In the genomic region with DNA sequence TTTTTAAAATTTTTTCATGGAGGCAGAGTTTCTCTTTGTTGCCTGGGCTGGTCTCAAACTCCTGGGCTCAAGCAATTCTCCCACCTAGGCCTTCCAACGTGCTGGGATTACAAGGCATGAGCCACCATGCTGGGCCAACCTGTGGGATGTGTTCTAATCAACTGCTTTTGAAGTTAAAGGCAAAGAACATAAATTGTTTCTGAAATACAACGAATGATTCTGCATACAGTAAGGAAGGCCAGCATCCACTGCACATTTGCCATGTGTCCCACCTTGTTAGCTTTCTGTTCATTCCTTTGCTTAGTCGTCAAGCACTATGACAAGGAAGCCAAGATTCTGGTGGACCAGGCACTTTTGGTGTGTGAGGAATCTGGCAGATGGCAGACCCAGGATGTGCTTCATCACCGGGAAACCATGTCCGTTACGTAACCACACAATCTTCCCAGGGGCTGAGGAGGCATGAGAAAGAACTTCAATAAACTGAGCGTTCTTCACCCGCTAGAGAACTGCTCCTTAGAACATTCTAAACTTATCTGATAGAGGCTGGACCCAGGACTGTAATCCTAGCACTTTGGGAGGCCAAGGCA, we compare ENCODE assay signal across 1 cellular context.
A peak's percentile ranks its signal among the peaks of the same experiment; 100 is the strongest.
TF ChIP-seq lines count a peak whose summit lies in the region.

No MANE protein-coding gene starts in this region.

TF ChIP-seq in SK-N-SH, 30 proteins besides CTCF, POLR2A, EP300 and RAD21:
- TF ChIP-seq, protein P1, sequence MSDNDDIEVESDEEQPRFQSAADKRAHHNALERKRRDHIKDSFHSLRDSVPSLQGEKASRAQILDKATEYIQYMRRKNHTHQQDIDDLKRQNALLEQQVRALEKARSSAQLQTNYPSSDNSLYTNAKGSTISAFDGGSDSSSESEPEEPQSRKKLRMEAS (IDR thresholded peaks at IDR 0.05; ENCODE audit: low read depth), result peak; percentile 56; the same call in 1 of the 2 replicates
- TF ChIP-seq EZH2phosphoT487 (IDR thresholded peaks at IDR 0.05; ENCODE audit: borderline replicate concordance, low read depth) (no peak), FOXM1 (IDR thresholded peaks at IDR 0.05; ENCODE audit: low read depth) (0 out of 2 replicates have a peak, but pooled peaks have one; percentile 2), FOSL2 (IDR thresholded peaks at IDR 0.05; ENCODE audit: borderline replicate concordance, low read depth) (peak; percentile 54; the same call in 1 of the 2 replicates), NFIC (IDR thresholded peaks at IDR 0.05; ENCODE audit: borderline replicate concordance) (peak; percentile 32; the same call in 1 of the 2 replicates), FOXJ3 (CRISPR knock-in tag; IDR thresholded peaks at IDR 0.05) (no peak), JUND (IDR thresholded peaks at IDR 0.05) (peak; percentile 54), ELF1 (IDR thresholded peaks at IDR 0.05) (no peak), NRF1 (IDR thresholded peaks at IDR 0.05; ENCODE audit: low read depth, low read length) (no peak), TCF12 (IDR thresholded peaks at IDR 0.05) (peak; percentile 76)
- TF ChIP-seq, protein P2, sequence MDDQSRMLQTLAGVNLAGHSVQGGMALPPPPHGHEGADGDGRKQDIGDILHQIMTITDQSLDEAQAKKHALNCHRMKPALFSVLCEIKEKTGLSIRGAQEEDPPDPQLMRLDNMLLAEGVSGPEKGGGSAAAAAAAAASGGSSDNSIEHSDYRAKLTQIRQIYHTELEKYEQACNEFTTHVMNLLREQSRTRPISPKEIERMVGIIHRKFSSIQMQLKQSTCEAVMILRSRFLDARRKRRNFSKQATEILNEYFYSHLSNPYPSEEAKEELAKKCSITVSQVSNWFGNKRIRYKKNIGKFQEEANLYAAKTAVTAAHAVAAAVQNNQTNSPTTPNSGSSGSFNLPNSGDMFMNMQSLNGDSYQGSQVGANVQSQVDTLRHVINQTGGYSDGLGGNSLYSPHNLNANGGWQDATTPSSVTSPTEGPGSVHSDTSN (IDR thresholded peaks at IDR 0.05), result peak; percentile 38; the same call in 1 of the 2 replicates
- TF ChIP-seq, protein P3, sequence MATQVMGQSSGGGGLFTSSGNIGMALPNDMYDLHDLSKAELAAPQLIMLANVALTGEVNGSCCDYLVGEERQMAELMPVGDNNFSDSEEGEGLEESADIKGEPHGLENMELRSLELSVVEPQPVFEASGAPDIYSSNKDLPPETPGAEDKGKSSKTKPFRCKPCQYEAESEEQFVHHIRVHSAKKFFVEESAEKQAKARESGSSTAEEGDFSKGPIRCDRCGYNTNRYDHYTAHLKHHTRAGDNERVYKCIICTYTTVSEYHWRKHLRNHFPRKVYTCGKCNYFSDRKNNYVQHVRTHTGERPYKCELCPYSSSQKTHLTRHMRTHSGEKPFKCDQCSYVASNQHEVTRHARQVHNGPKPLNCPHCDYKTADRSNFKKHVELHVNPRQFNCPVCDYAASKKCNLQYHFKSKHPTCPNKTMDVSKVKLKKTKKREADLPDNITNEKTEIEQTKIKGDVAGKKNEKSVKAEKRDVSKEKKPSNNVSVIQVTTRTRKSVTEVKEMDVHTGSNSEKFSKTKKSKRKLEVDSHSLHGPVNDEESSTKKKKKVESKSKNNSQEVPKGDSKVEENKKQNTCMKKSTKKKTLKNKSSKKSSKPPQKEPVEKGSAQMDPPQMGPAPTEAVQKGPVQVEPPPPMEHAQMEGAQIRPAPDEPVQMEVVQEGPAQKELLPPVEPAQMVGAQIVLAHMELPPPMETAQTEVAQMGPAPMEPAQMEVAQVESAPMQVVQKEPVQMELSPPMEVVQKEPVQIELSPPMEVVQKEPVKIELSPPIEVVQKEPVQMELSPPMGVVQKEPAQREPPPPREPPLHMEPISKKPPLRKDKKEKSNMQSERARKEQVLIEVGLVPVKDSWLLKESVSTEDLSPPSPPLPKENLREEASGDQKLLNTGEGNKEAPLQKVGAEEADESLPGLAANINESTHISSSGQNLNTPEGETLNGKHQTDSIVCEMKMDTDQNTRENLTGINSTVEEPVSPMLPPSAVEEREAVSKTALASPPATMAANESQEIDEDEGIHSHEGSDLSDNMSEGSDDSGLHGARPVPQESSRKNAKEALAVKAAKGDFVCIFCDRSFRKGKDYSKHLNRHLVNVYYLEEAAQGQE (IDR thresholded peaks at IDR 0.05; ENCODE audit: low read depth, low read length), result no peak
